Comparison of ENCODE assay signal across 18 cellular contexts in the genomic region with DNA sequence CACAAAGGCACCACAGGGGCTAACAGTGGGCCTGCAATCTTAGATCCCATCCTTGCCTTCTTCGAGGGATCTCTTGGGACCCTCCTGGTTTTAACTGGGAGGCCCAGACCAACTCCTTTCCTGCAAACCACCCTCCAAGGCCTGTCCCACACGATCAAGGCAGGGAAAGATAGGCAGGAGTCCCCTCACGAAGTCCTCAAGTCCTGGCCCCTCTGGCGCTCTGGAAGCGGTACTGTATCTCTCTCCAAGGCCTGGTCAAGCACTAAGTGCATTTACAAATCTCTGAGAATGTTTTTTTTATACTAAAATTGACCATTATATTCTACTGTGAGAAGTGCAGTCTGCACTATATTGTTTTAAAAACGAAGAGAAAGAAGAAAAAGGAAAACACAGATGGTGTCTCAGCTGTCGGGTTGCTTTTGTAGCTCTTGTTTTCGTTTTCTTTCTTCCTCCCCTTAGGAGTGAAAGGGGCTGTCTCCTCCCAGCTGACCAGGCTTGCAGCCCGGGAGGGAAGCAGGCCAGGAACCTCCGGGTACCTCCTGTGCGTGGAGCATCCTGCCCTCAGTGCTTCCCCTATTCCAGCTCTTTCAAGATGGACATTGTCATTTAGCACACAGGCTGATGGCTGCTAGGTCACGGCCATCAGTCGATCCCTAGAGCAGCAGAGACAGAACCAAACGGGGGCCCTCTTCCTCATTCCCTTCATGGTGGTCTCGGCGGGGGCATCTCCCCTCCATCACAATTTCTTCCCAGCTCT. TPM values are rescaled to one million over a fixed set of nuclear protein-coding genes. Genes with fewer than 3 reads are reported as not detected.
DNase-seq lines count a peak whose midpoint lies in the region; ATAC-seq and TF ChIP-seq lines count a peak whose summit lies in the region.
"Had no signal": no experiment of that assay in that cellular context is flagged by ENCODE, and none has a peak within 500 bp of the region (broad histone marks: within the 10 kb centered on the region; RNA-seq: fewer than 3 reads in every experiment).

No MANE protein-coding gene starts in this region.

- H3K79me2 ChIP-seq in SK-N-SH (ENCODE audit: insufficient read depth) (no peaks in the 10 kb centered on the region), Karpas-422 (ENCODE audit: low read length) (no peaks in the 10 kb centered on the region)

- DNase-seq in SK-N-SH: peak; percentile 27
- peak in 27 of 61 donors; percentile 8 to 54 (median 23) for DNase-seq in caudate nucleus (lab: John Stamatoyannopoulos, UW)
- peak; percentile 51 for DNase-seq in islet precursor cell
- peak; percentile 59 for DNase-seq in sciatic nerve (ENCODE audit: low spot score)
- DNase-seq in Karpas-422: no peak
- no peak for DNase-seq in DMS114 treated with DMSO at 0.1 percent for 48 hours (lab: John Stamatoyannopoulos, UW; ENCODE audit: unreplicated experiment)
- DNase-seq: activated CD4-positive, alpha-beta T cell treated with anti-CD3 and anti-CD28 coated beads for 48 hours; colonic mucosa; DND-41; erythroblast; heart right ventricle; left colon; NCI-H1694 treated with DMSO at 0.1 percent for 48 hours; NCI-H510A; transverse colon had no signal

- H4K20me1 ChIP-seq in SK-N-SH (ENCODE audit: insufficient read depth) (no peaks in the 10 kb centered on the region), Karpas-422 (ENCODE audit: insufficient read depth, low read depth, low read length) (no peaks in the 10 kb centered on the region)

- H2AFZ ChIP-seq in SK-N-SH (ENCODE audit: low read depth) (no peak overlapping the region), Karpas-422 (ENCODE audit: low read length) (no peak overlapping the region)

- no peak for ATAC-seq in SK-N-SH treated with all-trans-retinoic acid at 6 μM for 48 hours
- ATAC-seq in sciatic nerve: peak; percentile 50
- no peak for ATAC-seq in HG03159 (IDR thresholded peaks at IDR 0.05; ENCODE audit: unreplicated experiment)
- ATAC-seq: heart right ventricle, left colon had no signal

- no peaks in the 10 kb centered on the region for H3K9me2 ChIP-seq in SK-N-SH
- H3K9me2 ChIP-seq in Karpas-422 (replicated peaks; ENCODE audit: insufficient read depth, low read length): no peaks in the 10 kb centered on the region

- no peak for TF ChIP-seq CTCF in SK-N-SH (IDR thresholded peaks at IDR 0.05)

- H3K9ac ChIP-seq in SK-N-SH (no peak overlapping the region), Karpas-422 (ENCODE audit: low read length) (no peak overlapping the region)

- H3K27ac ChIP-seq in SK-N-SH (ENCODE audit: low read depth in 2 of 2, low read length in 1 of 2) (no peak overlapping the region; a peak in 1 of 4 replicates), caudate nucleus (ENCODE audit: low read depth, low read length) (peak overlapping the region; percentile 72), Karpas-422 (ENCODE audit: low read length) (no peak overlapping the region)
- H3K27ac ChIP-seq: colonic mucosa, heart right ventricle, transverse colon had no signal

- 72% methylated on average over 16 of the region's 16 CpGs for WGBS in SK-N-SH (ENCODE audit: low lambda C conversion rate)

- H3K27me3 ChIP-seq in SK-N-SH (ENCODE audit: insufficient read depth) (no peaks in the 10 kb centered on the region), Karpas-422 (ENCODE audit: low read length) (no peaks in the 10 kb centered on the region)
- H3K27me3 ChIP-seq: colonic mucosa, heart right ventricle, transverse colon had no signal

- H3K4me3 ChIP-seq in SK-N-SH (ENCODE audit: low read depth in 2 of 2, low read length in 1 of 2): no peak overlapping the region
- H3K4me3 ChIP-seq in Karpas-422 (ENCODE audit: low read length): no peak overlapping the region
- H3K4me3 ChIP-seq: colonic mucosa, heart right ventricle, transverse colon had no signal

- POLR2A ChIA-PET in SK-N-SH (lab: Yijun Ruan, JAX): no interaction called here

- CTCF ChIA-PET in SK-N-SH (lab: Yijun Ruan, JAX): interaction anchor here (1.0 to 3.3 kb wide), 4 partner anchors 30 to 172 kb away, joined by 3 to 24 read pairs (median 4); no protein-coding TSS in a partner anchor

- no peaks in the 10 kb centered on the region for H3K36me3 ChIP-seq in SK-N-SH (replicated peaks in 1 of 2; ENCODE audit: control insufficient read depth in 1 of 2, insufficient read depth in 2 of 2, low read length in 1 of 2)
- no peaks in the 10 kb centered on the region for H3K36me3 ChIP-seq in Karpas-422 (ENCODE audit: insufficient read depth, low read length)
- H3K36me3 ChIP-seq: colonic mucosa, transverse colon had no signal

- H3K4me1 ChIP-seq in SK-N-SH (ENCODE audit: control insufficient read depth in 1 of 2, insufficient read depth in 2 of 2, low read depth in 1 of 2, low read length in 1 of 2) (peaks cover 0 to 21% of the 10 kb centered on the region in 2 experiments; a peak in 1 of 4 replicates), Karpas-422 (ENCODE audit: low read length) (no peaks in the 10 kb centered on the region)
- H3K4me1 ChIP-seq: colonic mucosa had no signal

- TF ChIP-seq EP300 in SK-N-SH (IDR thresholded peaks at IDR 0.05; ENCODE audit: borderline replicate concordance in 1 of 2, low read depth in 1 of 2, low read length in 1 of 2): no peak

- no peaks in the 10 kb centered on the region for H3K9me3 ChIP-seq in SK-N-SH
- H3K9me3 ChIP-seq in Karpas-422 (ENCODE audit: low read length): no peaks in the 10 kb centered on the region
- H3K9me3 ChIP-seq: colonic mucosa, heart right ventricle, transverse colon had no signal

- TF ChIP-seq RAD21 in SK-N-SH (IDR thresholded peaks at IDR 0.05; ENCODE audit: low read length): no peak

- no peak overlapping the region for H3K4me2 ChIP-seq in SK-N-SH
- H3K4me2 ChIP-seq in Karpas-422 (ENCODE audit: low read depth, low read length, poor library complexity, severe bottlenecking): no peak overlapping the region

- H3F3A ChIP-seq in SK-N-SH (replicated peaks; ENCODE audit: insufficient read depth): no peaks in the 10 kb centered on the region

- intact Hi-C loops in sciatic nerve (cut with DNase I): loop anchor here (10.0 kb wide), 1 partner anchor 345 kb away; no protein-coding TSS in a partner anchor

TF ChIP-seq in SK-N-SH, 30 proteins besides CTCF, POLR2A, EP300 and RAD21:
- no peak for TF ChIP-seq TAF1 (IDR thresholded peaks at IDR 0.05; ENCODE audit: borderline replicate concordance, low read depth, low read length)

TF ChIP-seq in SK-N-SH treated with all-trans-retinoic acid at 6 μM for 48 hours, 23 proteins besides CTCF, POLR2A, EP300 and RAD21:
- TF ChIP-seq ZFP3 (CRISPR knock-in tag; IDR thresholded peaks at IDR 0.05): no peak
- TF ChIP-seq SNAI2 (CRISPR knock-in tag; IDR thresholded peaks at IDR 0.05): no peak
- TF ChIP-seq, protein P1, sequence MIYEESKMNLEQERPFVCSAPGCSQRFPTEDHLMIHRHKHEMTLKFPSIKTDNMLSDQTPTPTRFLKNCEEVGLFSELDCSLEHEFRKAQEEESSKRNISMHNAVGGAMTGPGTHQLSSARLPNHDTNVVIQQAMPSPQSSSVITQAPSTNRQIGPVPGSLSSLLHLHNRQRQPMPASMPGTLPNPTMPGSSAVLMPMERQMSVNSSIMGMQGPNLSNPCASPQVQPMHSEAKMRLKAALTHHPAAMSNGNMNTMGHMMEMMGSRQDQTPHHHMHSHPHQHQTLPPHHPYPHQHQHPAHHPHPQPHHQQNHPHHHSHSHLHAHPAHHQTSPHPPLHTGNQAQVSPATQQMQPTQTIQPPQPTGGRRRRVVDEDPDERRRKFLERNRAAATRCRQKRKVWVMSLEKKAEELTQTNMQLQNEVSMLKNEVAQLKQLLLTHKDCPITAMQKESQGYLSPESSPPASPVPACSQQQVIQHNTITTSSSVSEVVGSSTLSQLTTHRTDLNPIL (CRISPR knock-in tag; IDR thresholded peaks at IDR 0.05; ENCODE audit: low read depth): no peak
- no peak for TF ChIP-seq CSDC2 (CRISPR knock-in tag; IDR thresholded peaks at IDR 0.05)
- TF ChIP-seq GLIS3 (CRISPR knock-in tag; IDR thresholded peaks at IDR 0.05): no peak
- no peak for TF ChIP-seq ESRRG (CRISPR knock-in tag; IDR thresholded peaks at IDR 0.05)
- TF ChIP-seq, protein P2, sequence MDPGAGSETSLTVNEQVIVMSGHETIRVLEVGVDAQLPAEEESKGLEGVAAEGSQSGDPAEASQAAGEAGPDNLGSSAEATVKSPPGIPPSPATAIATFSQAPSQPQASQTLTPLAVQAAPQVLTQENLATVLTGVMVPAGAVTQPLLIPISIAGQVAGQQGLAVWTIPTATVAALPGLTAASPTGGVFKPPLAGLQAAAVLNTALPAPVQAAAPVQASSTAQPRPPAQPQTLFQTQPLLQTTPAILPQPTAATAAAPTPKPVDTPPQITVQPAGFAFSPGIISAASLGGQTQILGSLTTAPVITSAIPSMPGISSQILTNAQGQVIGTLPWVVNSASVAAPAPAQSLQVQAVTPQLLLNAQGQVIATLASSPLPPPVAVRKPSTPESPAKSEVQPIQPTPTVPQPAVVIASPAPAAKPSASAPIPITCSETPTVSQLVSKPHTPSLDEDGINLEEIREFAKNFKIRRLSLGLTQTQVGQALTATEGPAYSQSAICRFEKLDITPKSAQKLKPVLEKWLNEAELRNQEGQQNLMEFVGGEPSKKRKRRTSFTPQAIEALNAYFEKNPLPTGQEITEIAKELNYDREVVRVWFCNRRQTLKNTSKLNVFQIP (CRISPR knock-in tag; IDR thresholded peaks at IDR 0.05; ENCODE audit: borderline replicate concordance, low read depth): no peak
- no peak for TF ChIP-seq OSR1 (CRISPR knock-in tag; IDR thresholded peaks at IDR 0.05)
- no peak for TF ChIP-seq ARNTL (CRISPR knock-in tag; IDR thresholded peaks at IDR 0.05; ENCODE audit: borderline replicate concordance, low read depth)
- TF ChIP-seq ZNF70 (CRISPR knock-in tag; IDR thresholded peaks at IDR 0.05): no peak
- no peak for TF ChIP-seq RARB (CRISPR knock-in tag; IDR thresholded peaks at IDR 0.05)

RNA-seq across cellular contexts. Expression of a gene that starts 56.7 kb away (rescaled TPM):
- 1.6 and 4.2 TPM in 2 replicates for polyA plus RNA-seq in SK-N-SH (2012; rRNA removed)
- 1.7 and 4.1 TPM in 2 replicates for polyA plus RNA-seq in SK-N-SH (2012; cell fraction: cytosol; rRNA removed)
- polyA plus RNA-seq in SK-N-SH (2012; cell fraction: nucleus; rRNA removed): 1.6 and 3.1 TPM in 2 replicates
- 4.7 TPM for total RNA-seq in sciatic nerve
- total RNA-seq in Karpas-422 (2014; rRNA removed; shearing (Covaris generic); ENCODE audit: low replicate concordance): 0.11 and 0.94 TPM in 2 replicates
- polyA plus RNA-seq: CD14-positive monocyte had no signal

Comparison
In these comparisons a context has a peak if more than half of its experiments do, and no peak if none do; other contexts are left out.
1. DNase-seq: peak in SK-N-SH (single experiment), islet precursor cell (single experiment) and sciatic nerve (single experiment); none in Karpas-422 (single experiment) and DMS114 treated with DMSO at 0.1 percent for 48 hours (single experiment).